ENCODE assay signal across 25 cellular contexts in genomic region chr9:78674874-78675273, GRCh38.
DNase-seq lines count a peak whose midpoint lies in the region; ATAC-seq, FAIRE-seq and TF ChIP-seq lines count a peak whose summit lies in the region.
"Had no signal": no experiment of that assay in that cellular context is flagged by ENCODE, and none has a peak within 500 bp of the region (broad histone marks: within the 10 kb centered on the region; RNA-seq: fewer than 3 reads in every experiment).

No MANE protein-coding gene starts in this region.

- H3K27ac Mint-ChIP-seq in mesothelial cell of epicardium = no peak overlapping the region
- H3K27ac Mint-ChIP-seq: CD14-positive monocyte; CD4-positive, alpha-beta memory T cell; CD4-positive, CD25-positive, alpha-beta regulatory T cell; CD8-positive, alpha-beta memory T cell had no signal

- H3K4me3 Mint-ChIP-seq in mesothelial cell of epicardium = no peak overlapping the region
- H3K4me3 Mint-ChIP-seq: CD14-positive monocyte; CD4-positive, alpha-beta memory T cell; CD4-positive, CD25-positive, alpha-beta regulatory T cell; CD8-positive, alpha-beta memory T cell had no signal

- DNase-seq in NCI-H2171 (lab: John Stamatoyannopoulos, UW) = peak; percentile 74
- DNase-seq in mesothelial cell of epicardium (ENCODE audit: low spot score in 2 of 2, unreplicated experiment in 2 of 2) = no peak
- DNase-seq in stimulated activated CD4-positive, alpha-beta T cell treated with anti-CD3 and anti-CD28 coated beads, Interleukin-15, amount 100 ng/mL, for 24 hours = no peak
- DNase-seq: 8988T; ACHN; BE2C; C1 segment of cervical spinal cord; CD4-positive, alpha-beta memory T cell; CD4-positive, CD25-positive, alpha-beta regulatory T cell; CD8-positive, alpha-beta memory T cell; COR-L47; DMS 273 treated with DMSO at 0.1 percent for 48 hours; DMS153; DMS53; DMS79; DND-41; EL; GDM1 had no signal

- H3K9me3 Mint-ChIP-seq in mesothelial cell of epicardium = no peaks in the 10 kb centered on the region
- H3K9me3 Mint-ChIP-seq: CD14-positive monocyte had no signal

- no peak for TF ChIP-seq CTCF in mesothelial cell of epicardium (IDR thresholded peaks at IDR 0.05; ENCODE audit: unreplicated experiment)

- peak; percentile 99 for FAIRE-seq in islet of Langerhans (lab: Jason Lieb, UNC)
- FAIRE-seq: A204.1, GM12878, GM12892, GM18507 had no signal

- H3K27me3 Mint-ChIP-seq in mesothelial cell of epicardium (ENCODE audit: low read depth) = peaks cover 7% of the 10 kb centered on the region
- H3K27me3 Mint-ChIP-seq: CD4-positive, alpha-beta memory T cell; CD8-positive, alpha-beta memory T cell had no signal

- no peak for ATAC-seq in GM21447 (IDR thresholded peaks at IDR 0.05; ENCODE audit: unreplicated experiment)
- ATAC-seq: GM12878 had no signal

- peaks cover 16% of the 10 kb centered on the region for H3K4me1 Mint-ChIP-seq in mesothelial cell of epicardium
- H3K4me1 Mint-ChIP-seq: CD14-positive monocyte; CD4-positive, alpha-beta memory T cell; CD4-positive, CD25-positive, alpha-beta regulatory T cell; CD8-positive, alpha-beta memory T cell had no signal

- no peaks in the 10 kb centered on the region for H3K36me3 Mint-ChIP-seq in mesothelial cell of epicardium
- H3K36me3 Mint-ChIP-seq: CD14-positive monocyte; CD4-positive, alpha-beta memory T cell; CD4-positive, CD25-positive, alpha-beta regulatory T cell; CD8-positive, alpha-beta memory T cell had no signal
